ENCODE assay signal across 21 cellular contexts in the genomic region with DNA sequence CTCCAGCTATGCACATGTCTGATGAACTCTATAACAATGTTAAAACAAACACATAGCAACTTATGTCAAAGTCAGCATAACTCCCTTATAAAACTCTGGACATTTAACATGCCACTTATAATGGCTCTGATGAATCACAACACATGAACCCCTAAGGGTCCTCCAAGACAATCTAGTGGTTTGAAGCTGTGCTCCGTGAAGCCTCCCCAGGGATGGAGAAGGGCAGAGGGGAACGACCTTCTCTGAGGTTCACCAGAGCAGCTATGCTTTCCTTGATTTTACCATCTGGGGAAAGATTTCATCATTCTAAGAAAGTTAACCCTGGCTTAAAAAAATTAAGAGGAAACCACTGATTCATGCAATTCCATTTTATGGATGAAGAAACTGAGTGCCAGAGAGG.
"Had no signal": no experiment of that assay in that cellular context is flagged by ENCODE, and none has a peak within 500 bp of the region (broad histone marks: within the 10 kb centered on the region; RNA-seq: fewer than 3 reads in every experiment).

No MANE protein-coding gene starts in this region.

- ATAC-seq: natural killer cell; psoas muscle; right cardiac atrium; right lobe of liver; stimulated activated memory B cell treated with anti-CD40 and anti-IgM and Interleukin-4, amounts not matched to agents 10 μg/mL and 1 μg/mL and 100 μg/mL, for 72 hours; stimulated activated naive CD8-positive, alpha-beta T cell treated with anti-CD3 and anti-CD28 coated beads, Interleukin-15, amount 100 ng/mL, for 72 hours; stimulated activated naive CD8-positive, alpha-beta T cell treated with anti-CD3 and anti-CD28 coated beads, Interleukin-15, Interleukin-2, amounts not matched to agents 100 U/mL and 50 U/mL, for 24 hours had no signal

- DNase-seq: natural killer cell; occipital lobe; ovary; posterior cingulate gyrus; right cardiac atrium; right lobe of liver; spleen; stimulated activated CD4-positive, alpha-beta T cell treated with anti-CD3 and anti-CD28 coated beads, Interleukin-12 subunit alpha, Interleukin-12 subunit beta, amount 100 ng/mL, for 4 hours; stimulated activated CD4-positive, alpha-beta T cell treated with anti-CD3 and anti-CD28 coated beads, Interleukin-1b, Interleukin-23, amount 100 ng/mL, for 48 hours; stimulated activated CD4-positive, alpha-beta T cell treated with anti-CD3 and anti-CD28 coated beads, Interleukin-4, amount 100 ng/mL, for 1 hour; stimulated activated CD4-positive, alpha-beta T cell treated with anti-CD3 and anti-CD28 coated beads, Interleukin-4, amount 100 ng/mL, for 4 hours; stimulated activated CD8-positive, alpha-beta memory T cell treated with anti-CD3 and anti-CD28 coated beads, Interleukin-4, amount 100 ng/mL, for 48 hours; stimulated activated naive CD4-positive, alpha-beta T cell; stimulated activated naive CD8-positive, alpha-beta T cell treated with anti-CD3 and anti-CD28 coated beads, Interleukin-15, amount 100 ng/mL, for 72 hours; stimulated activated naive CD8-positive, alpha-beta T cell treated with anti-CD3 and anti-CD28 coated beads, Interleukin-15, Interleukin-2, amounts not matched to agents 100 U/mL and 50 U/mL, for 24 hours; substantia nigra; testis; trophoblast cell; upper lobe of left lung had no signal
